10 cellular contexts compared by ENCODE assay signal in the genomic region with DNA sequence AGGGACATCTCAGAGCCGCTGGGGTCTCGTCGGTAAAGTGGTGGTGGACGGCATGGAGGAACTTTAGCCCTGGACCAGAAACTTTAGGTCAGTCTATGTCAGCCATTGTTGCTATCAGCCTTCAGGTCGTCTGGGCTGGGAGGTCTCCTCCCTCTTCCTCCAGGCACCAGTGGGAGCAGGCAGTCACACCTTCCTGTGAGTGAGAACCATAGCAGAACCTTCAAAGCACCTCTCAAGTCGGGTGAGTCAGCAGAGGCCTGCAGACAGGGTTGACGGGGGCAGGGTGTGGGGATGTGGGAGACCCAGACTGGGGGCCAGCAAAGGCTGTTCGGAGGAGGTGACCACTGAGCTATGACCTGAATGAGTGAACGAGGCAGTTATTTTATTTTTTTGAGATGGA. TPM values are rescaled to one million over a fixed set of nuclear protein-coding genes. Genes with fewer than 3 reads are reported as not detected.
DNase-seq lines count a peak whose midpoint lies in the region; ATAC-seq and TF ChIP-seq lines count a peak whose summit lies in the region.
"Had no signal": no experiment of that assay in that cellular context is flagged by ENCODE, and none has a peak within 500 bp of the region (broad histone marks: within the 10 kb centered on the region; RNA-seq: fewer than 3 reads in every experiment).

No MANE protein-coding gene starts in this region.

- H3K27ac Mint-ChIP-seq in CD8-positive, alpha-beta T cell: peak overlapping the region; percentile 32
- H3K27ac Mint-ChIP-seq in T-cell: peak overlapping the region; percentile 90 to 92
- H3K27ac Mint-ChIP-seq in activated naive CD4-positive, alpha-beta T cell treated with anti-CD3 and anti-CD28 coated beads, Interleukin-2, amount 50 U/mL, for 24 hours: peak overlapping the region; percentile 88
- H3K27ac Mint-ChIP-seq in natural killer cell treated with Interleukin-12 subunit alpha and Interleukin-12 subunit beta and Interleukin-15 and Interleukin-18, amount 100 ng/mL, for 72 hours: peak overlapping the region; percentile 64 to 88

- H3K36me3 Mint-ChIP-seq in CD8-positive, alpha-beta T cell: no peaks in the 10 kb centered on the region
- no peaks in the 10 kb centered on the region for H3K36me3 Mint-ChIP-seq in T-cell
- H3K36me3 Mint-ChIP-seq in activated naive CD4-positive, alpha-beta T cell treated with anti-CD3 and anti-CD28 coated beads, Interleukin-2, amount 50 U/mL, for 24 hours: no peaks in the 10 kb centered on the region
- H3K36me3 Mint-ChIP-seq in natural killer cell treated with Interleukin-12 subunit alpha and Interleukin-12 subunit beta and Interleukin-15 and Interleukin-18, amount 100 ng/mL, for 72 hours: no peaks in the 10 kb centered on the region
- H3K36me3 Mint-ChIP-seq: naive B cell had no signal

- DNase-seq in CD8-positive, alpha-beta T cell: peak in 6 of 7 experiments; percentile 31 to 70 (median 50)
- peak in 7 of 34 experiments; percentile 20 to 60 (median 41) for DNase-seq in T-cell
- DNase-seq in natural killer cell treated with Interleukin-12 subunit alpha and Interleukin-12 subunit beta and Interleukin-15 and Interleukin-18, amount 100 ng/mL, for 72 hours (ENCODE audit: low spot score): peak; percentile 79
- no peak for DNase-seq in ACHN
- DNase-seq in middle frontal gyrus (ENCODE audit: extremely low spot score, low spot score): no peak
- DNase-seq in coronary artery (ENCODE audit: low spot score): no peak
- no peak for DNase-seq in left lobe of liver (ENCODE audit: low spot score)
- DNase-seq: naive B cell, NCI-H1048 had no signal

- CTCF ChIA-PET in CD8-positive, alpha-beta T cell (lab: Charles Lee): interaction anchor here (1.5 kb wide), 1 partner anchor 193 kb away, joined by 3 read pairs; no protein-coding TSS in a partner anchor
- CTCF ChIA-PET in T-cell (lab: Charles Lee): no interaction called here

- POLR2A ChIA-PET in CD8-positive, alpha-beta T cell (lab: Charles Lee): interaction anchor here (0.6 kb wide), 1 partner anchor 201 kb away, joined by 3 read pairs; no protein-coding TSS in a partner anchor
- POLR2A ChIA-PET in T-cell (lab: Charles Lee): no interaction called here

- in situ Hi-C loops in ACHN (cut with HindIII; ENCODE audit: low pct_ligation_motif_present, low pct_unique_long_range_greater_than_20kb, low sequenced_read_pairs): no loop called here

- no peaks in the 10 kb centered on the region for H3K27me3 Mint-ChIP-seq in CD8-positive, alpha-beta T cell (ENCODE audit: low read depth)
- H3K27me3 Mint-ChIP-seq in T-cell: no peaks in the 10 kb centered on the region
- H3K27me3 Mint-ChIP-seq in activated naive CD4-positive, alpha-beta T cell treated with anti-CD3 and anti-CD28 coated beads, Interleukin-2, amount 50 U/mL, for 24 hours: no peaks in the 10 kb centered on the region
- H3K27me3 Mint-ChIP-seq in natural killer cell treated with Interleukin-12 subunit alpha and Interleukin-12 subunit beta and Interleukin-15 and Interleukin-18, amount 100 ng/mL, for 72 hours: no peaks in the 10 kb centered on the region
- H3K27me3 Mint-ChIP-seq: naive B cell had no signal

- intact Hi-C loops in CD8-positive, alpha-beta T cell (cut with DNase I, micrococcal nuclease): no loop called here

- TF ChIP-seq CTCF in CD8-positive, alpha-beta T cell (IDR thresholded peaks at IDR 0.05): no peak
- TF ChIP-seq CTCF in coronary artery (IDR thresholded peaks at IDR 0.05): no peak

- no peaks in the 10 kb centered on the region for H3K36me3 ChIP-seq in CD8-positive, alpha-beta T cell (ENCODE audit: insufficient read depth, low read length)

- H3K4me3 Mint-ChIP-seq in CD8-positive, alpha-beta T cell: no peak overlapping the region
- peak overlapping the region in 1 of 3 donors; percentile 25 for H3K4me3 Mint-ChIP-seq in T-cell
- peak overlapping the region; percentile 47 for H3K4me3 Mint-ChIP-seq in activated naive CD4-positive, alpha-beta T cell treated with anti-CD3 and anti-CD28 coated beads, Interleukin-2, amount 50 U/mL, for 24 hours
- H3K4me3 Mint-ChIP-seq in natural killer cell treated with Interleukin-12 subunit alpha and Interleukin-12 subunit beta and Interleukin-15 and Interleukin-18, amount 100 ng/mL, for 72 hours: peak overlapping the region; percentile 15
- H3K4me3 Mint-ChIP-seq: naive B cell had no signal

- no peaks in the 10 kb centered on the region for H3K9me3 ChIP-seq in CD8-positive, alpha-beta T cell (ENCODE audit: low read length)

- peak; percentile 65 for ATAC-seq in CD8-positive, alpha-beta T cell
- ATAC-seq in T-cell (replicated peaks in 1 of 4) (peak; percentile 34 to 82 (median 64)), left lobe of liver (no peak)
- ATAC-seq in natural killer cell treated with Interleukin-12 subunit alpha and Interleukin-12 subunit beta and Interleukin-15 and Interleukin-18, amount 100 ng/mL, for 72 hours: peak; percentile 90 to 92

- no peak overlapping the region for H3K27ac ChIP-seq in CD8-positive, alpha-beta T cell (ENCODE audit: low read depth, low read length)
- H3K27ac ChIP-seq in coronary artery: no peak overlapping the region

- peaks cover 20% of the 10 kb centered on the region for H3K4me1 Mint-ChIP-seq in CD8-positive, alpha-beta T cell (ENCODE audit: low read depth)
- peaks cover 19 to 25% (median 25%) of the 10 kb centered on the region in 3 donors for H3K4me1 Mint-ChIP-seq in T-cell
- peaks cover 18% of the 10 kb centered on the region for H3K4me1 Mint-ChIP-seq in activated naive CD4-positive, alpha-beta T cell treated with anti-CD3 and anti-CD28 coated beads, Interleukin-2, amount 50 U/mL, for 24 hours
- H3K4me1 Mint-ChIP-seq in natural killer cell treated with Interleukin-12 subunit alpha and Interleukin-12 subunit beta and Interleukin-15 and Interleukin-18, amount 100 ng/mL, for 72 hours (ENCODE audit: low read depth in 2 of 2): peaks cover 12 to 14% of the 10 kb centered on the region in 2 donors
- H3K4me1 Mint-ChIP-seq: naive B cell had no signal

- H3K4me1 ChIP-seq in CD8-positive, alpha-beta T cell (ENCODE audit: insufficient read depth, low read length): peaks cover 22% of the 10 kb centered on the region

- no peaks in the 10 kb centered on the region for H3K9me3 Mint-ChIP-seq in CD8-positive, alpha-beta T cell
- no peaks in the 10 kb centered on the region for H3K9me3 Mint-ChIP-seq in T-cell
- no peaks in the 10 kb centered on the region for H3K9me3 Mint-ChIP-seq in activated naive CD4-positive, alpha-beta T cell treated with anti-CD3 and anti-CD28 coated beads, Interleukin-2, amount 50 U/mL, for 24 hours
- H3K9me3 Mint-ChIP-seq in natural killer cell treated with Interleukin-12 subunit alpha and Interleukin-12 subunit beta and Interleukin-15 and Interleukin-18, amount 100 ng/mL, for 72 hours: no peaks in the 10 kb centered on the region
- H3K9me3 Mint-ChIP-seq: naive B cell had no signal

- H3K4me3 ChIP-seq in CD8-positive, alpha-beta T cell (ENCODE audit: low read depth, low read length): no peak overlapping the region
- H3K4me3 ChIP-seq in coronary artery: no peak overlapping the region

- no peaks in the 10 kb centered on the region for H3K27me3 ChIP-seq in CD8-positive, alpha-beta T cell (ENCODE audit: insufficient read depth, low read length)

RNA-seq across cellular contexts. Expression of a gene that starts 15.4 kb away (rescaled TPM):
- 100 to 1,000 TPM; 123 to 134 TPM for total RNA-seq in CD8-positive, alpha-beta T cell
- total RNA-seq in T-cell: 100 to 1,000 TPM in 3 of 5 donors, 10 to 100 TPM in 2; 90.2 to 115 (median 106) TPM
- 100 to 1,000 TPM; 204 to 205 TPM for total RNA-seq in natural killer cell treated with Interleukin-12 subunit alpha and Interleukin-12 subunit beta and Interleukin-15 and Interleukin-18, amount 100 ng/mL, for 72 hours
- total RNA-seq in left lobe of liver: 22.6 TPM

RNA-seq across cellular contexts. Expression of a gene that starts 16.2 kb away (rescaled TPM):
- total RNA-seq in CD8-positive, alpha-beta T cell: 10 to 100 TPM; 38.0 to 43.4 TPM
- total RNA-seq in T-cell (100 to 1,000 TPM in 2 of 5 donors, 10 to 100 TPM in 3; 70.2 to 115 (median 99.5) TPM), left lobe of liver (33.1 TPM)
- 10 to 100 TPM; 50.9 to 79.2 TPM for total RNA-seq in natural killer cell treated with Interleukin-12 subunit alpha and Interleukin-12 subunit beta and Interleukin-15 and Interleukin-18, amount 100 ng/mL, for 72 hours

RNA-seq across cellular contexts. Expression of a gene that starts 48.4 kb away (rescaled TPM):
- total RNA-seq in CD8-positive, alpha-beta T cell: under 1 TPM; 0.49 to 0.67 TPM
- under 1 TPM in 4 of 5 donors, not detected in 1; 0.08 to 0.36 (median 0.23) TPM for total RNA-seq in T-cell
- total RNA-seq in natural killer cell treated with Interleukin-12 subunit alpha and Interleukin-12 subunit beta and Interleukin-15 and Interleukin-18, amount 100 ng/mL, for 72 hours: under 1 TPM in 1 of 2 donors, not detected in 1; 0.28 TPM
- total RNA-seq in left lobe of liver: 0.38 TPM

RNA-seq across cellular contexts. Expression of a gene that starts 52.1 kb away (rescaled TPM):
- total RNA-seq in CD8-positive, alpha-beta T cell: 10 to 100 TPM; 86.2 to 96.3 TPM
- total RNA-seq in T-cell (100 to 1,000 TPM; 117 to 233 (median 155) TPM), left lobe of liver (282 TPM)
- 100 to 1,000 TPM; 163 to 215 TPM for total RNA-seq in natural killer cell treated with Interleukin-12 subunit alpha and Interleukin-12 subunit beta and Interleukin-15 and Interleukin-18, amount 100 ng/mL, for 72 hours

RNA-seq across cellular contexts. Expression of a gene that starts 59.0 kb away (rescaled TPM):
- 100 to 1,000 TPM; 305 to 314 TPM for total RNA-seq in CD8-positive, alpha-beta T cell
- 100 to 1,000 TPM in 1 of 5 donors, 10 to 100 TPM in 4; 54.0 to 161 (median 66.9) TPM for total RNA-seq in T-cell
- 10 to 100 TPM; 85.9 to 88.3 TPM for total RNA-seq in natural killer cell treated with Interleukin-12 subunit alpha and Interleukin-12 subunit beta and Interleukin-15 and Interleukin-18, amount 100 ng/mL, for 72 hours
- 51.7 TPM for total RNA-seq in left lobe of liver

Comparison
In these comparisons a context has a peak if more than half of its experiments do, and no peak if none do; other contexts are left out.
1. DNase-seq: peak in CD8-positive, alpha-beta T cell (6 of 7) and natural killer cell treated with Interleukin-12 subunit alpha and Interleukin-12 subunit beta and Interleukin-15 and Interleukin-18, amount 100 ng/mL, for 72 hours (single experiment); none in ACHN (single experiment), middle frontal gyrus (single experiment), coronary artery (single experiment) and left lobe of liver (single experiment).
2. H3K27ac Mint-ChIP-seq: peak in every context shown above with its lines; median percentile 91 in T-cell; 88 in activated naive CD4-positive, alpha-beta T cell treated with anti-CD3 and anti-CD28 coated beads, Interleukin-2, amount 50 U/mL, for 24 hours; 76 in natural killer cell treated with Interleukin-12 subunit alpha and Interleukin-12 subunit beta and Interleukin-15 and Interleukin-18, amount 100 ng/mL, for 72 hours; 32 in CD8-positive, alpha-beta T cell.